Comparison of ENCODE assay signal across 9 cellular contexts in genomic region chr20:4821590-4821989, GRCh38. TPM values are rescaled to one million over a fixed set of nuclear protein-coding genes. Genes with fewer than 3 reads are reported as not detected.
DNase-seq lines count a peak whose midpoint lies in the region; ATAC-seq and TF ChIP-seq lines count a peak whose summit lies in the region.
"Had no signal": no experiment of that assay in that cellular context is flagged by ENCODE, and none has a peak within 500 bp of the region (broad histone marks: within the 10 kb centered on the region; RNA-seq: fewer than 3 reads in every experiment).

No MANE protein-coding gene starts in this region.

- intact Hi-C loops in sigmoid colon (cut with DNase I) = no loop called here

- peak overlapping the region in 3 of 4 donors; percentile 73 to 85 (median 84) for H3K27ac ChIP-seq in sigmoid colon
- H3K27ac ChIP-seq in foreskin keratinocyte = no peak overlapping the region

- H3K4me3 ChIP-seq in GM12864 (ENCODE audit: low read depth, low read length) (peak overlapping the region; percentile 91), WI38 (ENCODE audit: low read depth, low read length) (peak overlapping the region; percentile 81), sigmoid colon (peak overlapping the region in 2 of 4 donors; percentile 73 to 76)

- WGBS in sigmoid colon, 2 donors = 93 to 95% methylated on average over 5 of the region's 5 CpGs

- no peak for TF ChIP-seq POLR2A in sigmoid colon (IDR thresholded peaks at IDR 0.05)

- H3K4me1 ChIP-seq in sigmoid colon (peaks cover 0 to 59% (median 35%) of the 10 kb centered on the region in 4 donors), foreskin keratinocyte (no peaks in the 10 kb centered on the region)

- H3K27me3 ChIP-seq in sigmoid colon (no peaks in the 10 kb centered on the region), foreskin keratinocyte (peaks cover 64% of the 10 kb centered on the region)

- peaks cover 0 to 3% (median 0%) of the 10 kb centered on the region in 4 donors for H3K36me3 ChIP-seq in sigmoid colon

- ATAC-seq in foreskin keratinocyte (no peak), GM21723 (IDR thresholded peaks at IDR 0.05; ENCODE audit: unreplicated experiment) (no peak)

- H3K9me3 ChIP-seq in sigmoid colon = no peaks in the 10 kb centered on the region

- TF ChIP-seq CTCF in GM12864 (IDR thresholded peaks at IDR 0.05; ENCODE audit: low read depth, low read length, missing control alignments) (no peak), WI38 (IDR thresholded peaks at IDR 0.05; ENCODE audit: low read depth, low read length) (no peak), sigmoid colon (IDR thresholded peaks at IDR 0.05) (no peak), foreskin keratinocyte (conservative IDR thresholded peaks at IDR 0.05) (no peak)

- DNase-seq in GM12864 (ENCODE audit: low read depth) (no peak), globus pallidus (ENCODE audit: low spot score) (peak; percentile 29), sigmoid colon (peak; percentile 41), CD1c-positive myeloid dendritic cell (ENCODE audit: extremely low spot score) (no peak), foreskin keratinocyte (no peak), LoVo (ENCODE audit: low spot score) (no peak)
- DNase-seq: SIG-M5 had no signal

- no peak for TF ChIP-seq EP300 in sigmoid colon (IDR thresholded peaks at IDR 0.05)

RNA-seq across cellular contexts. Expression of gene RASSF2, which starts 1.8 kb away (rescaled TPM):
- total RNA-seq in sigmoid colon = 10 to 100 TPM; 14.6 to 37.4 (median 17.8) TPM
- 10 to 100 TPM in 1 of 3 donors, 1 to 10 TPM in 2; 3.6 to 19.9 (median 5.5) TPM for polyA plus RNA-seq in sigmoid colon
- not detected in 2 replicates for total RNA-seq in foreskin keratinocyte
- not detected in 2 replicates for polyA plus RNA-seq in foreskin keratinocyte

Comparison
In these comparisons a context has a peak if more than half of its experiments do, and no peak if none do; other contexts are left out.
1. DNase-seq: peak in globus pallidus (single experiment) and sigmoid colon (single experiment); none in GM12864 (single experiment), CD1c-positive myeloid dendritic cell (single experiment), foreskin keratinocyte (0 of 2) and LoVo (single experiment).
2. RNA of gene RASSF2, which starts 1.8 kb away (total RNA-seq): 14.6 to 37.4 TPM in sigmoid colon; not detected in foreskin keratinocyte; every median in the first group is over 10 times any median in the second.